ENCODE assay signal across 8 cellular contexts in the genomic region with DNA sequence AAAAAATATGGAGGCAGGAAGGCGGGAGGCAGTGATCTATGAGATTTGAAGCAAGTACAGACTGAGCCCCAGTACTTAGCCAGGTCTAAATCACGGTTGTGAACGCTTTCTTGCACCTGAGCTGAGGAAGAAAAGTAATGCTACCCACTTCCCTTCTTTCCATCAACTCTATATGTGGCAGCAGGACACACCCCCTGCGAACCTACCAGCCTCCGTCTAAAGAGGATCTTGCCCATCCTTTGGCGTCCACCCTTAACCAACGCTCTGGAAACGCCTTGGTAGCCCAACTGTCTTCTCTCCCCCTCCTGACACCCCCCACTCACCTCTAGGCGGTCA. TPM values are rescaled to one million over a fixed set of nuclear protein-coding genes. Genes with fewer than 3 reads are reported as not detected.
DNase-seq lines count a peak whose midpoint lies in the region; ATAC-seq and TF ChIP-seq lines count a peak whose summit lies in the region.

No MANE protein-coding gene starts in this region.

- no peaks in the 10 kb centered on the region for H3K9me3 ChIP-seq in SJCRH30 (replicated peaks)
- no peaks in the 10 kb centered on the region for H3K9me3 ChIP-seq in ovary

- no peak for TF ChIP-seq EP300 in ovary (IDR thresholded peaks at IDR 0.05)

- H3K36me3 ChIP-seq in SJCRH30 (peaks cover 4% of the 10 kb centered on the region), ovary (no peaks in the 10 kb centered on the region)

- no peaks in the 10 kb centered on the region for H3K27me3 ChIP-seq in SJCRH30
- no peaks in the 10 kb centered on the region for H3K27me3 ChIP-seq in ovary

- no peak for TF ChIP-seq POLR2A in ovary (IDR thresholded peaks at IDR 0.05)

- intact Hi-C loops in Right ventricle myocardium superior (cut with DNase I) (loop anchor here (5.0 kb wide), 1 partner anchor 170 kb away; a partner anchor contains a TSS), cardiac septum (cut with DNase I) (loop anchor here (1.0 to 5.0 kb wide), 2 partner anchors 170 to 191 kb away; a partner anchor contains a TSS), ovary (cut with DNase I) (loop anchor here in 2 of 4 donors (5.0 to 10.0 kb wide), 2 partner anchors 188 to 190 kb away; a partner anchor contains a TSS)

- H3K27ac ChIP-seq in SJCRH30 (peak overlapping the region; percentile 67), ovary (peak overlapping the region; percentile 62 to 71)

- H3K4me1 ChIP-seq in SJCRH30, result peaks cover 17% of the 10 kb centered on the region
- H3K4me1 ChIP-seq in ovary (ENCODE audit: insufficient read depth), result peaks cover 5% of the 10 kb centered on the region

- DNase-seq in Right ventricle myocardium superior (no peak), cardiac septum (ENCODE audit: low spot score) (no peak), SJCRH30 (no peak), epithelial cell of proximal tubule (ENCODE audit: low read depth) (no peak), ovary (no peak)
- no peak for DNase-seq in stimulated activated CD4-positive, alpha-beta T cell treated with anti-CD3 and anti-CD28 coated beads, Interleukin-1b, Interleukin-23, amount 100 ng/mL, for 48 hours
- DNase-seq in stimulated activated CD4-positive, alpha-beta T cell treated with anti-CD3 and anti-CD28 coated beads, Interleukin-2, amount 100 ng/mL, for 48 hours, result no peak

- TF ChIP-seq CTCF in epithelial cell of proximal tubule (conservative IDR thresholded peaks at IDR 0.05; ENCODE audit: low read depth, low read length) (no peak), ovary (IDR thresholded peaks at IDR 0.05) (no peak)

- WGBS in ovary, 3 donors, result 2 to 3% (median 3%) methylated on average over 9 of the region's 9 CpGs

- ATAC-seq in Right ventricle myocardium superior (ENCODE audit: poor library complexity), result peak; percentile 3
- peak; percentile 1 for ATAC-seq in HG03045 (IDR thresholded peaks at IDR 0.05; ENCODE audit: unreplicated experiment)

- H3K4me3 ChIP-seq in SJCRH30, result peak overlapping the region; percentile 76
- H3K4me3 ChIP-seq in epithelial cell of proximal tubule (ENCODE audit: low read depth, low read length), result peak overlapping the region; percentile 90
- peak overlapping the region; percentile 68 for H3K4me3 ChIP-seq in ovary

RNA-seq across cellular contexts. Expression of a gene that starts 0.5 kb away (rescaled TPM):
- 21.6 TPM for total RNA-seq in Right ventricle myocardium superior
- 34.4 TPM for total RNA-seq in cardiac septum
- 70.6 and 75.2 TPM in 2 replicates for total RNA-seq in SJCRH30 (2014; rRNA removed; shearing (Covaris generic))
- 34.4 and 98.4 TPM in 2 replicates for total RNA-seq in epithelial cell of proximal tubule
- total RNA-seq in ovary, result 100 to 1,000 TPM in 1 of 7 donors, 10 to 100 TPM in 6; 22.1 to 248 (median 33.6) TPM
- polyA plus RNA-seq in ovary, result 100 to 1,000 TPM in 1 of 2 donors, 10 to 100 TPM in 1; 14.4 to 206 TPM
